ENCODE assay signal across 30 cellular contexts in genomic region chr1:50098490-50099109, GRCh38.
DNase-seq lines count a peak whose midpoint lies in the region; ATAC-seq lines count a peak whose summit lies in the region.
"Had no signal": no experiment of that assay in that cellular context is flagged by ENCODE, and none has a peak within 500 bp of the region (broad histone marks: within the 10 kb centered on the region; RNA-seq: fewer than 3 reads in every experiment).

No MANE protein-coding gene starts in this region.

- DNase-seq in DMS 273 (lab: John Stamatoyannopoulos, UW; ENCODE audit: unreplicated experiment) (peak; percentile 5), DMS 273 treated with DMSO at 0.1 percent for 48 hours (lab: John Stamatoyannopoulos, UW) (no peak), medulla oblongata (ENCODE audit: extremely low spot score) (peak; percentile 40), AG20443 (ENCODE audit: low spot score) (no peak)
- no peak for DNase-seq in activated T-cell treated with anti-CD3 and anti-CD28 coated beads, Interleukin-2, amount 50 U/mL, for 1 hour
- DNase-seq in NK-92 treated with Interleukin-12 subunit alpha and Interleukin-12 subunit beta, amount 100 ng/mL, for 24 hours (lab: John Stamatoyannopoulos, UW) = no peak
- DNase-seq: 8988T; activated CD4-positive, alpha-beta T cell treated with anti-CD3 and anti-CD28 coated beads, Interleukin-2, amount 10 ng/mL, durations not matched to agents 24 days and 14 days; activated CD8-positive, alpha-beta memory T cell treated with anti-CD3 and anti-CD28 coated beads, Interleukin-2, amount 10 ng/mL, durations not matched to agents 7 days and 5 days; activated naive CD4-positive, alpha-beta T cell treated with anti-CD3 and anti-CD28 coated beads, Interleukin-2, amount 10 ng/mL, durations not matched to agents 7 days and 5 days; amniotic stem cell; CD8-positive, alpha-beta T cell; effector memory CD4-positive, alpha-beta T cell; erythroblast; heart right ventricle; HFFc6; IMR-90; left colon; naive thymus-derived CD4-positive, alpha-beta T cell; NCI-H1436; NCI-H2171; NCI-H526 treated with DMSO at 0.1 percent for 48 hours; occipital lobe; SK-N-SH; stimulated activated CD8-positive, alpha-beta memory T cell treated with anti-CD3 and anti-CD28 coated beads, Interleukin-4, amount 100 ng/mL, for 48 hours; T-helper 2 cell had no signal

- ATAC-seq in GM21515 (IDR thresholded peaks at IDR 0.05; ENCODE audit: unreplicated experiment) (peak; percentile 51), HG03460 (IDR thresholded peaks at IDR 0.05; ENCODE audit: unreplicated experiment) (peak; percentile 78)
- ATAC-seq: activated CD8-positive, alpha-beta memory T cell treated with anti-CD3 and anti-CD28 coated beads, Interleukin-2, amount 10 ng/mL, durations not matched to agents 7 days and 5 days; CD8-positive, alpha-beta T cell; GM12878; GM23338; left colon; naive thymus-derived CD4-positive, alpha-beta T cell had no signal

Comparison
In these comparisons a context has a peak if more than half of its experiments do, and no peak if none do; other contexts are left out.
1. DNase-seq: peak in DMS 273 (single experiment) and medulla oblongata (single experiment); none in DMS 273 treated with DMSO at 0.1 percent for 48 hours (single experiment), activated T-cell treated with anti-CD3 and anti-CD28 coated beads, Interleukin-2, amount 50 U/mL, for 1 hour (single experiment), NK-92 treated with Interleukin-12 subunit alpha and Interleukin-12 subunit beta, amount 100 ng/mL, for 24 hours (single experiment) and AG20443 (single experiment).